14 cellular contexts compared by ENCODE assay signal in genomic region chr5:65933295-65933694, GRCh38. TPM values are rescaled to one million over a fixed set of nuclear protein-coding genes. Genes with fewer than 3 reads are reported as not detected.
A peak's percentile ranks its signal among the peaks of the same experiment; 100 is the strongest.
DNase-seq lines count a peak whose midpoint lies in the region; ATAC-seq and TF ChIP-seq lines count a peak whose summit lies in the region.
"Had no signal": no experiment of that assay in that cellular context is flagged by ENCODE, and none has a peak within 500 bp of the region (broad histone marks: within the 10 kb centered on the region; RNA-seq: fewer than 3 reads in every experiment).

No MANE protein-coding gene starts in this region.

- peak overlapping the region; percentile 49 for H3K4me3 ChIP-seq in CD4-positive, CD25-positive, alpha-beta regulatory T cell (ENCODE audit: low read depth, low read length)
- H3K4me3 ChIP-seq in RWPE2 (ENCODE audit: severe bottlenecking): no peak overlapping the region
- no peak overlapping the region for H3K4me3 ChIP-seq in Peyer's patch
- H3K4me3 ChIP-seq: SK-N-MC, tibial nerve had no signal

- no peaks in the 10 kb centered on the region for H3K36me3 ChIP-seq in CD4-positive, CD25-positive, alpha-beta regulatory T cell (ENCODE audit: control insufficient read depth, insufficient read depth, low read length)
- H3K36me3 ChIP-seq in RWPE2 (ENCODE audit: low read depth): peaks cover 25% of the 10 kb centered on the region
- no peaks in the 10 kb centered on the region for H3K36me3 ChIP-seq in Peyer's patch
- H3K36me3 ChIP-seq: tibial nerve had no signal

- H3K9me3 ChIP-seq in CD4-positive, CD25-positive, alpha-beta regulatory T cell (ENCODE audit: control insufficient read depth in 2 of 2, low read length in 2 of 2): no peaks in the 10 kb centered on the region
- H3K9me3 ChIP-seq in RWPE2 (ENCODE audit: severe bottlenecking): no peaks in the 10 kb centered on the region
- no peaks in the 10 kb centered on the region for H3K9me3 ChIP-seq in Peyer's patch
- H3K9me3 ChIP-seq: tibial nerve had no signal

- H3K36me3 Mint-ChIP-seq in CD4-positive, CD25-positive, alpha-beta regulatory T cell: peaks cover 29% of the 10 kb centered on the region
- peaks cover 17% of the 10 kb centered on the region for H3K36me3 Mint-ChIP-seq in mesothelial cell of epicardium

- no peak for TF ChIP-seq POLR2A in Peyer's patch (IDR thresholded peaks at IDR 0.05)

- H3K4me3 Mint-ChIP-seq in CD4-positive, CD25-positive, alpha-beta regulatory T cell: peak overlapping the region in 3 of 4 donors; percentile 25 to 54 (median 42)
- H3K4me3 Mint-ChIP-seq in mesothelial cell of epicardium: no peak overlapping the region

- 0 out of 2 replicates have a peak overlapping the region, but pooled peaks have one; percentile 23 for H3K27ac ChIP-seq in 22Rv1
- no peak overlapping the region for H3K27ac ChIP-seq in CD4-positive, CD25-positive, alpha-beta regulatory T cell (ENCODE audit: insufficient read depth, low read length, poor library complexity, severe bottlenecking)
- H3K27ac ChIP-seq in RWPE2 (ENCODE audit: poor library complexity, severe bottlenecking): no peak overlapping the region
- no peak overlapping the region for H3K27ac ChIP-seq in Peyer's patch
- H3K27ac ChIP-seq: parathyroid adenoma, SK-N-MC, tibial nerve had no signal

- no peak for ATAC-seq in CD4-positive, CD25-positive, alpha-beta regulatory T cell (ENCODE audit: low read depth in 2 of 2)
- ATAC-seq in RWPE2 (ENCODE audit: low read depth) (peak; percentile 19; the same call in 1 of the 3 replicates), HG03045 (IDR thresholded peaks at IDR 0.05; ENCODE audit: unreplicated experiment) (no peak), GM19467 (IDR thresholded peaks at IDR 0.05; ENCODE audit: unreplicated experiment) (no peak)
- ATAC-seq: PC-3 had no signal

- TF ChIP-seq CTCF in 22Rv1 (IDR thresholded peaks at IDR 0.05) (no peak), RWPE2 (IDR thresholded peaks at IDR 0.05; ENCODE audit: poor library complexity, severe bottlenecking) (no peak), mesothelial cell of epicardium (IDR thresholded peaks at IDR 0.05; ENCODE audit: unreplicated experiment) (no peak), Peyer's patch (IDR thresholded peaks at IDR 0.05) (no peak)

- peaks cover 67% of the 10 kb centered on the region for H3K4me1 ChIP-seq in CD4-positive, CD25-positive, alpha-beta regulatory T cell (ENCODE audit: control insufficient read depth, insufficient read depth, low read length, poor library complexity, severe bottlenecking)
- H3K4me1 ChIP-seq in RWPE2 (ENCODE audit: insufficient read depth, poor library complexity, severe bottlenecking) (peaks cover 27% of the 10 kb centered on the region), Peyer's patch (peaks cover 0 to 18% (median 7%) of the 10 kb centered on the region in 4 donors)

- no peaks in the 10 kb centered on the region for H3K27me3 ChIP-seq in CD4-positive, CD25-positive, alpha-beta regulatory T cell (ENCODE audit: control insufficient read depth, insufficient read depth, low read length)
- H3K27me3 ChIP-seq in RWPE2 (ENCODE audit: insufficient read depth, poor library complexity, severe bottlenecking): no peaks in the 10 kb centered on the region
- no peaks in the 10 kb centered on the region for H3K27me3 ChIP-seq in Peyer's patch
- H3K27me3 ChIP-seq: tibial nerve had no signal

- no peaks in the 10 kb centered on the region for H3K9me3 Mint-ChIP-seq in CD4-positive, CD25-positive, alpha-beta regulatory T cell
- peaks cover 4% of the 10 kb centered on the region for H3K9me3 Mint-ChIP-seq in mesothelial cell of epicardium

- H3K27ac Mint-ChIP-seq in CD4-positive, CD25-positive, alpha-beta regulatory T cell: peak overlapping the region in 2 of 3 donors; percentile 6 to 7
- peak overlapping the region; percentile 1 for H3K27ac Mint-ChIP-seq in mesothelial cell of epicardium

- peaks cover 47 to 87% (median 51%) of the 10 kb centered on the region in 4 donors for H3K4me1 Mint-ChIP-seq in CD4-positive, CD25-positive, alpha-beta regulatory T cell
- peaks cover 35% of the 10 kb centered on the region for H3K4me1 Mint-ChIP-seq in mesothelial cell of epicardium

- DNase-seq in CD4-positive, CD25-positive, alpha-beta regulatory T cell: no peak
- DNase-seq in RWPE2 (ENCODE audit: low spot score): no peak
- no peak for DNase-seq in mesothelial cell of epicardium (ENCODE audit: low spot score in 2 of 2, unreplicated experiment in 2 of 2)
- DNase-seq in Peyer's patch: no peak
- DNase-seq: DMS53, H7, Karpas-422, PC-3 had no signal

- H3K27me3 Mint-ChIP-seq in CD4-positive, CD25-positive, alpha-beta regulatory T cell: no peaks in the 10 kb centered on the region
- no peaks in the 10 kb centered on the region for H3K27me3 Mint-ChIP-seq in mesothelial cell of epicardium (ENCODE audit: low read depth)

RNA-seq across cellular contexts. Expression of gene ERBIN, which starts 6.9 kb away (rescaled TPM):
- total RNA-seq in CD4-positive, CD25-positive, alpha-beta regulatory T cell: 114 TPM
- 10 to 100 TPM; 21.5 to 58.2 (median 38.8) TPM for polyA plus RNA-seq in CD4-positive, CD25-positive, alpha-beta regulatory T cell
- total RNA-seq in mesothelial cell of epicardium (75.7 to 83.3 TPM (median 81.8 TPM) in 3 replicates), Peyer's patch (100 to 1,000 TPM; 116 to 218 (median 152) TPM)
